ENCODE assay signal across 10 cellular contexts in the genomic region with DNA sequence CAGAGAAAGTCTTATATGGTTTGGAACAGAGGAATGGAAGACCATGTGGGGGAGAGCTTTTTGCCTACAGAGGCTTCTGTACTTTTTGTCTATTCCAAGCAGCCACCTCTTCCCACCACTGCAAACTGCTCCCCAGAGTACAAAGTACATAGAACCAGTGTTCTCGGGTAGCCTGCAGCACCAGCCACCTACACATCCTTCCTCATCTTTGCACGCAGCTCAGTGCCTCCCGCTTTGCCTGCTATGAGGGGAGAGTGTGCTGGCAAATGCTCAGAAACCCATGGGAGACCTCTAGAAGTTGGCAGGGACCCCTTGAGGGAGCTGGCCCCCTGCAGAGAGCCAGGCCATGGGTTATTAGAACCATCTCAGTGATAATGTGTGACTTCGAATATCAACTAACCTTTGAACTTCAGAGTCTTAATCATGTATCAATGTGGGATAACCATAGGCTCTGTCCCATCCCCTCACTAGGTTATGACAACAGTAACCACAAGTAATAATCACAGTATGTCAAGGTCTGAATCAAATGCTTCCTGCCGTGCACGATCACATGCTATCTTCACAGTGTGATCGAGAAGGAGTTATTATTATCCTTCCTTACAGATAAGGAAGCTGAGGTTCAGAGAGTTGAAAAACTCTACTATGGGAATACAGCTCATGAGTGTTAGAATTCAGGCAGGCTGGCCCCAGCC. TPM values are rescaled to one million over a fixed set of nuclear protein-coding genes. Genes with fewer than 3 reads are reported as not detected.
DNase-seq lines count a peak whose midpoint lies in the region; ATAC-seq and TF ChIP-seq lines count a peak whose summit lies in the region.
"Had no signal": no experiment of that assay in that cellular context is flagged by ENCODE, and none has a peak within 500 bp of the region (broad histone marks: within the 10 kb centered on the region; RNA-seq: fewer than 3 reads in every experiment).

No MANE protein-coding gene starts in this region.

- no peak overlapping the region; the same call in none of the 2 replicates for H3K27ac ChIP-seq in SK-N-MC

- no peaks in the 10 kb centered on the region for H3K9me3 Mint-ChIP-seq in activated CD4-positive, alpha-beta T cell treated with anti-CD3 and anti-CD28 coated beads, Interleukin-2, amount 10 ng/mL, durations not matched to agents 24 days and 14 days
- no peaks in the 10 kb centered on the region for H3K9me3 Mint-ChIP-seq in stimulated activated naive B cell treated with anti-CD40 and anti-IgM and Interleukin-4, amounts not matched to agents 10 μg/mL and 1 μg/mL and 100 μg/mL, for 72 hours

- peaks cover 40% of the 10 kb centered on the region for H3K4me1 Mint-ChIP-seq in activated CD4-positive, alpha-beta T cell treated with anti-CD3 and anti-CD28 coated beads, Interleukin-2, amount 10 ng/mL, durations not matched to agents 24 days and 14 days
- peaks cover 30 to 49% of the 10 kb centered on the region in 2 donors for H3K4me1 Mint-ChIP-seq in stimulated activated naive B cell treated with anti-CD40 and anti-IgM and Interleukin-4, amounts not matched to agents 10 μg/mL and 1 μg/mL and 100 μg/mL, for 72 hours

- H3K9ac ChIP-seq in SK-N-MC (ENCODE audit: insufficient read length), result no peak overlapping the region

- H3K9me3 ChIP-seq in SK-N-MC (ENCODE audit: low read depth, low read length), result no peaks in the 10 kb centered on the region

- H3K4me3 Mint-ChIP-seq in activated CD4-positive, alpha-beta T cell treated with anti-CD3 and anti-CD28 coated beads, Interleukin-2, amount 10 ng/mL, durations not matched to agents 24 days and 14 days, result peak overlapping the region; percentile 26
- peak overlapping the region; percentile 18 to 75 for H3K4me3 Mint-ChIP-seq in stimulated activated naive B cell treated with anti-CD40 and anti-IgM and Interleukin-4, amounts not matched to agents 10 μg/mL and 1 μg/mL and 100 μg/mL, for 72 hours

- H3K27ac Mint-ChIP-seq in activated CD4-positive, alpha-beta T cell treated with anti-CD3 and anti-CD28 coated beads, Interleukin-2, amount 10 ng/mL, durations not matched to agents 24 days and 14 days, result no peak overlapping the region
- peak overlapping the region; percentile 91 for H3K27ac Mint-ChIP-seq in stimulated activated naive B cell treated with anti-CD40 and anti-IgM and Interleukin-4, amounts not matched to agents 10 μg/mL and 1 μg/mL and 100 μg/mL, for 72 hours

- peak; percentile 74 to 76 for ATAC-seq in stimulated activated naive B cell treated with anti-CD40 and anti-IgM and Interleukin-4, amounts not matched to agents 10 μg/mL and 1 μg/mL and 100 μg/mL, for 72 hours (replicated peaks)
- ATAC-seq in HG03378 (IDR thresholded peaks at IDR 0.05; ENCODE audit: unreplicated experiment), result no peak

- TF ChIP-seq CTCF in fibroblast of mammary gland (conservative IDR thresholded peaks at IDR 0.05; ENCODE audit: control insufficient read depth, insufficient read depth, low read depth, low read length), result no peak

- H3K4me3 ChIP-seq in SK-N-MC (peak overlapping the region; percentile 55), fibroblast of mammary gland (ENCODE audit: control insufficient read depth, low read depth, low read length) (no peak overlapping the region)

- intact Hi-C loops in activated CD4-positive, alpha-beta T cell treated with anti-CD3 and anti-CD28 coated beads, Interleukin-2, amount 10 ng/mL, durations not matched to agents 24 days and 14 days (cut with micrococcal nuclease), result loop anchor here (2.0 kb wide), 1 partner anchor 26 kb away; no protein-coding TSS in a partner anchor

- H3K36me3 ChIP-seq in SK-N-MC (ENCODE audit: insufficient read depth, low read length), result no peaks in the 10 kb centered on the region

- H3K27me3 Mint-ChIP-seq in activated CD4-positive, alpha-beta T cell treated with anti-CD3 and anti-CD28 coated beads, Interleukin-2, amount 10 ng/mL, durations not matched to agents 24 days and 14 days, result no peaks in the 10 kb centered on the region
- H3K27me3 Mint-ChIP-seq in stimulated activated naive B cell treated with anti-CD40 and anti-IgM and Interleukin-4, amounts not matched to agents 10 μg/mL and 1 μg/mL and 100 μg/mL, for 72 hours, result peaks cover 0 to 3% of the 10 kb centered on the region in 2 donors

- no peak for DNase-seq in activated CD4-positive, alpha-beta T cell treated with anti-CD3 and anti-CD28 coated beads, Interleukin-2, amount 10 ng/mL, durations not matched to agents 24 days and 14 days
- no peak for DNase-seq in activated CD4-positive, alpha-beta T cell treated with anti-CD3 and anti-CD28 coated beads for 4 hours
- DNase-seq in SK-N-MC (ENCODE audit: low read depth, low spot score) (no peak), fibroblast of mammary gland (ENCODE audit: low read depth) (peak; percentile 43), NCI-H345 (lab: John Stamatoyannopoulos, UW) (no peak), NCI-H1694 treated with DMSO at 0.1 percent for 48 hours (lab: John Stamatoyannopoulos, UW) (no peak)
- DNase-seq in stimulated activated naive B cell treated with anti-CD40 and anti-IgM and Interleukin-4, amounts not matched to agents 10 μg/mL and 1 μg/mL and 100 μg/mL, for 72 hours, result no peak
- DNase-seq: activated CD4-positive, CD25-positive, alpha-beta regulatory T cell; stimulated activated CD4-positive, alpha-beta T cell treated with anti-CD3 and anti-CD28 coated beads, Interleukin-4, amount 100 ng/mL, for 1 hour had no signal

- H3K36me3 Mint-ChIP-seq in activated CD4-positive, alpha-beta T cell treated with anti-CD3 and anti-CD28 coated beads, Interleukin-2, amount 10 ng/mL, durations not matched to agents 24 days and 14 days (ENCODE audit: low read depth), result no peaks in the 10 kb centered on the region
- no peaks in the 10 kb centered on the region for H3K36me3 Mint-ChIP-seq in stimulated activated naive B cell treated with anti-CD40 and anti-IgM and Interleukin-4, amounts not matched to agents 10 μg/mL and 1 μg/mL and 100 μg/mL, for 72 hours

RNA-seq across cellular contexts. Expression of a gene that starts 22.8 kb away (rescaled TPM):
- total RNA-seq in activated CD4-positive, alpha-beta T cell treated with anti-CD3 and anti-CD28 coated beads, Interleukin-2, amount 10 ng/mL, durations not matched to agents 24 days and 14 days, result 59.9 and 61.6 TPM in 2 replicates
